9 cellular contexts compared by ENCODE assay signal in genomic region chr12:63133981-63134380, GRCh38. TPM values are rescaled to one million over a fixed set of nuclear protein-coding genes. Genes with fewer than 3 reads are reported as not detected.
"Had no signal": no experiment of that assay in that cellular context is flagged by ENCODE, and none has a peak within 500 bp of the region (broad histone marks: within the 10 kb centered on the region; RNA-seq: fewer than 3 reads in every experiment).

No MANE protein-coding gene starts in this region.

- DNase-seq: GM23248, GOT3, H7, H9, HCEC 1CT, HFFc6 had no signal

- ATAC-seq: GM23338, HCT116 had no signal

RNA-seq across cellular contexts. Expression of gene AVPR1A, which starts 17.0 kb away (rescaled TPM):
- total RNA-seq: GM23248, H4, HFFc6 had no signal
